ENCODE assay signal across 8 cellular contexts in the genomic region with DNA sequence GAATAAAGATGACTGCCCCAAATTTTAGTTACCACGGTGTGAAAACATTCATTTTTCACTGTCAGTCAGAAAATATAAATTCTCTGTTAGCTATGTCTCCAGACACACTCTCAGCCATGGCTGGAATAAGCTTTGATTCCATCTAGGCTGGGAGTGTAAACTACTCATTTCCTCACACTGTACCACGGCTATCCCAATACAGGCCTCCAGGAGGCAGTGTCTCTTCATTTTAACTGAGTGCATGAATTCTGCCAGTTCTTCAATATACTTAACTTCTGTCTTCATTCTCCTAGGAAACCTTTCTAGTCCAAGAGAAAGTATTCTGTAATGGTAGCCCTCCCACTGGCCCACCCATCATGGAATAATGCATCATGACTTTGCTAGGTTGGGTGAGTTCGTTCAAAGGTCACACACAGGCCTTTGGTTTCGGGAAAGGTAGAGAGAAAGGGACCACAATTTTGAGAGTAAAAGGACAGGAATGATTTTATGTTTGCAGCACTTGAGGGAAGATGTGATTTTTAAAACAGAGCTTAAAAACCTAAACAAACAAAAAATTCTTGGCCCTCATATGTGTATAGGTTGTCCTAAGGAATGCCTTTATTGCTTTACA.
DNase-seq lines count a peak whose midpoint lies in the region; ATAC-seq, FAIRE-seq and TF ChIP-seq lines count a peak whose summit lies in the region.

No MANE protein-coding gene starts in this region.

- DNase-seq in NK-92 treated with Interleukin-12 subunit alpha and Interleukin-12 subunit beta, amount 100 ng/mL, for 24 hours (lab: John Stamatoyannopoulos, UW): peak; percentile 11
- DNase-seq in NK-92 (lab: John Stamatoyannopoulos, UW; ENCODE audit: unreplicated experiment) (no peak), GM20000 (ENCODE audit: low spot score) (peak; percentile 35), RCC 7860 (ENCODE audit: low spot score) (peak; percentile 6), choroid plexus epithelial cell (ENCODE audit: low read depth) (peak; percentile 78), HepG2 (ENCODE audit: low spot score) (peak; percentile 77), thoracic aorta (ENCODE audit: low spot score) (no peak)

- no peaks in the 10 kb centered on the region for H4K20me1 ChIP-seq in HepG2 (ENCODE audit: insufficient read depth, low read length)

- H3K36me3 ChIP-seq in HepG2 (replicated peaks in 1 of 2; ENCODE audit: control insufficient read depth in 1 of 2, insufficient read depth in 2 of 2, low read length in 2 of 2) (no peaks in the 10 kb centered on the region), thoracic aorta (no peaks in the 10 kb centered on the region)

- TF ChIP-seq RAD21 in HepG2 (CRISPR knock-in tag; IDR thresholded peaks at IDR 0.05): peak; percentile 79

- no peak for TF ChIP-seq POLR2A in HepG2 (IDR thresholded peaks at IDR 0.05; ENCODE audit: insufficient read depth in 1 of 2, low read depth in 2 of 2, low read length in 2 of 2)

- no peak for FAIRE-seq in RCC 7860 (lab: Jason Lieb, UNC)
- FAIRE-seq in HepG2 (lab: Jason Lieb, UNC): peak; percentile 60

- H3K79me2 ChIP-seq in HepG2 (ENCODE audit: insufficient read depth, low read length): no peaks in the 10 kb centered on the region

- H3K4me2 ChIP-seq in HepG2 (ENCODE audit: low read depth, low read length): no peak overlapping the region

- H3K27ac ChIP-seq in HepG2 (ENCODE audit: extremely low read length, insufficient read depth, low read length) (no peak overlapping the region), thoracic aorta (no peak overlapping the region)

- 21% methylated on average over 4 of the region's 4 CpGs for WGBS in HepG2 (ENCODE audit: low lambda C conversion rate)

- ATAC-seq in HG03521 (IDR thresholded peaks at IDR 0.05; ENCODE audit: unreplicated experiment) (peak; percentile 82), HepG2 (peak; percentile 98), thoracic aorta (ENCODE audit: insufficient number of reproducible peaks, low FRiP score, low read depth) (peak; percentile 41)

- POLR2A ChIA-PET in HepG2 (lab: Yijun Ruan, JAX): no interaction called here

- in situ Hi-C loops in HepG2 (cut with HindIII; ENCODE audit: extremely low pct_ligation_motif_present, low pct_unique_long_range_greater_than_20kb): loop anchor here (5.0 kb wide), 2 partner anchors 145 to 290 kb away; no protein-coding TSS in a partner anchor

- TF ChIP-seq EP300 in HepG2 (IDR thresholded peaks at IDR 0.05; ENCODE audit: low read depth in 2 of 2, low read length in 2 of 2) (no peak; a peak in 1 of 4 replicates), HepG2 (CRISPR knock-in tag; IDR thresholded peaks at IDR 0.05; ENCODE audit: borderline replicate concordance) (no peak)

- H3K4me3 ChIP-seq in choroid plexus epithelial cell (ENCODE audit: low read depth, low read length) (no peak overlapping the region), HepG2 (replicated peaks in 1 of 3; ENCODE audit: insufficient read depth in 1 of 3, low read depth in 2 of 3, low read length in 3 of 3) (no peak overlapping the region), thoracic aorta (no peak overlapping the region)

- H3K27me3 ChIP-seq in HepG2 (ENCODE audit: control insufficient read depth in 1 of 2, insufficient read depth in 2 of 2, low read length in 2 of 2) (no peaks in the 10 kb centered on the region), thoracic aorta (replicated peaks; ENCODE audit: insufficient read depth) (no peaks in the 10 kb centered on the region)

- peak; percentile 68 for TF ChIP-seq CTCF in GM20000 (IDR thresholded peaks at IDR 0.05; ENCODE audit: extremely low read depth, missing control alignments)
- peak; percentile 87 for TF ChIP-seq CTCF in choroid plexus epithelial cell (conservative IDR thresholded peaks at IDR 0.05; ENCODE audit: low read depth, low read length)
- peak; percentile 94 for TF ChIP-seq CTCF in HepG2 (CRISPR knock-in tag; IDR thresholded peaks at IDR 0.05)
- TF ChIP-seq CTCF in thoracic aorta (IDR thresholded peaks at IDR 0.05): peak; percentile 71

- no peaks in the 10 kb centered on the region for H3K4me1 ChIP-seq in HepG2 (ENCODE audit: insufficient read depth, low read length)
- H3K4me1 ChIP-seq in thoracic aorta (ENCODE audit: control insufficient read depth in 1 of 2, low read depth in 2 of 2): peaks cover 0 to 9% of the 10 kb centered on the region in 2 donors

- H3K9me3 ChIP-seq in HepG2 (ENCODE audit: low read length) (no peaks in the 10 kb centered on the region), thoracic aorta (no peaks in the 10 kb centered on the region)

- no peak overlapping the region for H3K9ac ChIP-seq in HepG2 (ENCODE audit: insufficient read depth, low read depth, low read length)

- BruUV-seq in HepG2 (replicated peaks; lab: Mats Ljungman, UMichigan): no TSS peak

- no peak overlapping the region for H2AFZ ChIP-seq in HepG2 (ENCODE audit: low read length)

- intact Hi-C loops in HepG2 (cut with micrococcal nuclease; ENCODE audit: unreplicated experiment): loop anchor here (1.0 to 5.0 kb wide), 4 partner anchors 115 to 312 kb away; no protein-coding TSS in a partner anchor

- CTCF ChIA-PET in HepG2 (lab: Yijun Ruan, JAX; ENCODE audit: low intra/inter-chr PET ratio, low total read pairs): interaction anchor here (1.1 to 2.4 kb wide), 4 partner anchors 146 to 313 kb away, joined by 5 to 36 read pairs (median 22); no protein-coding TSS in a partner anchor

TF ChIP-seq in HepG2, 621 proteins besides CTCF, POLR2A, EP300 and RAD21 (continues in another document):
- TF ChIP-seq GLI4 (CRISPR knock-in tag; IDR thresholded peaks at IDR 0.05; ENCODE audit: borderline replicate concordance) (no peak), TAF1 (CRISPR knock-in tag; IDR thresholded peaks at IDR 0.05) (no peak), MIXL1 (CRISPR knock-in tag; IDR thresholded peaks at IDR 0.05) (peak; percentile 78; the same call in 1 of the 2 replicates), ZNF33B (CRISPR knock-in tag; IDR thresholded peaks at IDR 0.05) (0 out of 2 replicates have a peak, but pooled peaks have one; percentile 49), ELF3 (CRISPR knock-in tag; IDR thresholded peaks at IDR 0.05) (no peak), HNF4A (CRISPR knock-in tag; IDR thresholded peaks at IDR 0.05) (peak; percentile 11; the same call in 1 of the 2 replicates), NFYB (CRISPR knock-in tag; IDR thresholded peaks at IDR 0.05) (0 out of 2 replicates have a peak, but pooled peaks have one; percentile 27), SATB2 (CRISPR knock-in tag; IDR thresholded peaks at IDR 0.05) (no peak), ZNF614 (CRISPR knock-in tag; IDR thresholded peaks at IDR 0.05; ENCODE audit: borderline replicate concordance) (0 out of 2 replicates have a peak, but pooled peaks have one; percentile 22), JARID2 (CRISPR knock-in tag; IDR thresholded peaks at IDR 0.05; ENCODE audit: insufficient replicate concordance) (peak; percentile 68), STAG1 (CRISPR knock-in tag; IDR thresholded peaks at IDR 0.05) (peak; percentile 97), TCF7 (IDR thresholded peaks at IDR 0.05; ENCODE audit: low read depth) (no peak)
- TF ChIP-seq, protein P1, sequence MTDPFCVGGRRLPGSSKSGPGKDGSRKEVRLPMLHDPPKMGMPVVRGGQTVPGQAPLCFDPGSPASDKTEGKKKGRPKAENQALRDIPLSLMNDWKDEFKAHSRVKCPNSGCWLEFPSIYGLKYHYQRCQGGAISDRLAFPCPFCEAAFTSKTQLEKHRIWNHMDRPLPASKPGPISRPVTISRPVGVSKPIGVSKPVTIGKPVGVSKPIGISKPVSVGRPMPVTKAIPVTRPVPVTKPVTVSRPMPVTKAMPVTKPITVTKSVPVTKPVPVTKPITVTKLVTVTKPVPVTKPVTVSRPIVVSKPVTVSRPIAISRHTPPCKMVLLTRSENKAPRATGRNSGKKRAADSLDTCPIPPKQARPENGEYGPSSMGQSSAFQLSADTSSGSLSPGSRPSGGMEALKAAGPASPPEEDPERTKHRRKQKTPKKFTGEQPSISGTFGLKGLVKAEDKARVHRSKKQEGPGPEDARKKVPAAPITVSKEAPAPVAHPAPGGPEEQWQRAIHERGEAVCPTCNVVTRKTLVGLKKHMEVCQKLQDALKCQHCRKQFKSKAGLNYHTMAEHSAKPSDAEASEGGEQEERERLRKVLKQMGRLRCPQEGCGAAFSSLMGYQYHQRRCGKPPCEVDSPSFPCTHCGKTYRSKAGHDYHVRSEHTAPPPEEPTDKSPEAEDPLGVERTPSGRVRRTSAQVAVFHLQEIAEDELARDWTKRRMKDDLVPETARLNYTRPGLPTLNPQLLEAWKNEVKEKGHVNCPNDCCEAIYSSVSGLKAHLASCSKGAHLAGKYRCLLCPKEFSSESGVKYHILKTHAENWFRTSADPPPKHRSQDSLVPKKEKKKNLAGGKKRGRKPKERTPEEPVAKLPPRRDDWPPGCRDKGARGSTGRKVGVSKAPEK (CRISPR knock-in tag; IDR thresholded peaks at IDR 0.05; ENCODE audit: borderline replicate concordance): no peak
- TF ChIP-seq, protein P2, sequence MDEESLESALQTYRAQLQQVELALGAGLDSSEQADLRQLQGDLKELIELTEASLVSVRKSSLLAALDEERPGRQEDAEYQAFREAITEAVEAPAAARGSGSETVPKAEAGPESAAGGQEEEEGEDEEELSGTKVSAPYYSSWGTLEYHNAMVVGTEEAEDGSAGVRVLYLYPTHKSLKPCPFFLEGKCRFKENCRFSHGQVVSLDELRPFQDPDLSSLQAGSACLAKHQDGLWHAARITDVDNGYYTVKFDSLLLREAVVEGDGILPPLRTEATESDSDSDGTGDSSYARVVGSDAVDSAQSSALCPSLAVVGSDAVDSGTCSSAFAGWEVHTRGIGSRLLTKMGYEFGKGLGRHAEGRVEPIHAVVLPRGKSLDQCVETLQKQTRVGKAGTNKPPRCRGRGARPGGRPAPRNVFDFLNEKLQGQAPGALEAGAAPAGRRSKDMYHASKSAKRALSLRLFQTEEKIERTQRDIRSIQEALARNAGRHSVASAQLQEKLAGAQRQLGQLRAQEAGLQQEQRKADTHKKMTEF (CRISPR knock-in tag; IDR thresholded peaks at IDR 0.05): 0 out of 2 replicates have a peak, but pooled peaks have one; percentile 23
- TF ChIP-seq, protein P3, sequence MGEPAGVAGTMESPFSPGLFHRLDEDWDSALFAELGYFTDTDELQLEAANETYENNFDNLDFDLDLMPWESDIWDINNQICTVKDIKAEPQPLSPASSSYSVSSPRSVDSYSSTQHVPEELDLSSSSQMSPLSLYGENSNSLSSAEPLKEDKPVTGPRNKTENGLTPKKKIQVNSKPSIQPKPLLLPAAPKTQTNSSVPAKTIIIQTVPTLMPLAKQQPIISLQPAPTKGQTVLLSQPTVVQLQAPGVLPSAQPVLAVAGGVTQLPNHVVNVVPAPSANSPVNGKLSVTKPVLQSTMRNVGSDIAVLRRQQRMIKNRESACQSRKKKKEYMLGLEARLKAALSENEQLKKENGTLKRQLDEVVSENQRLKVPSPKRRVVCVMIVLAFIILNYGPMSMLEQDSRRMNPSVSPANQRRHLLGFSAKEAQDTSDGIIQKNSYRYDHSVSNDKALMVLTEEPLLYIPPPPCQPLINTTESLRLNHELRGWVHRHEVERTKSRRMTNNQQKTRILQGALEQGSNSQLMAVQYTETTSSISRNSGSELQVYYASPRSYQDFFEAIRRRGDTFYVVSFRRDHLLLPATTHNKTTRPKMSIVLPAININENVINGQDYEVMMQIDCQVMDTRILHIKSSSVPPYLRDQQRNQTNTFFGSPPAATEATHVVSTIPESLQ (CRISPR knock-in tag; conservative IDR thresholded peaks at IDR 0.05): 0 out of 2 replicates have a peak, but pooled peaks have one; percentile 52

Comparison
In these comparisons a context has a peak if more than half of its experiments do, and no peak if none do; other contexts are left out.
1. DNase-seq: peak in NK-92 treated with Interleukin-12 subunit alpha and Interleukin-12 subunit beta, amount 100 ng/mL, for 24 hours (single experiment), GM20000 (single experiment), RCC 7860 (single experiment), choroid plexus epithelial cell (single experiment) and HepG2 (single experiment); none in NK-92 (single experiment) and thoracic aorta (single experiment).
2. ATAC-seq: peak in every context shown above with its lines; median percentile 98 in HepG2; 82 in HG03521; 41 in thoracic aorta.
3. Peak in every context shown above with its lines, with median percentiles within 50 percentile points of each other: CTCF ChIP-seq.